8 cellular contexts compared by ENCODE assay signal in genomic region chr18:22710628-22711380, GRCh38.
DNase-seq lines count a peak whose midpoint lies in the region; FAIRE-seq and TF ChIP-seq lines count a peak whose summit lies in the region.

No MANE protein-coding gene starts in this region.

- FAIRE-seq in bronchial epithelial cell (lab: Jason Lieb, UNC): no peak

- peak overlapping the region; percentile 85 for H3K9ac ChIP-seq in smooth muscle cell (ENCODE audit: low read depth)

- H3K9me3 ChIP-seq in smooth muscle cell (replicated peaks; ENCODE audit: low read depth): no peaks in the 10 kb centered on the region

- DNase-seq in HFF-Myc (ENCODE audit: extremely low read depth, low read depth) (no peak), bronchial epithelial cell (ENCODE audit: low read depth) (peak; percentile 72), kidney glomerular epithelial cell (lab: John Stamatoyannopoulos, UW) (peak; percentile 70), smooth muscle cell (lab: John Stamatoyannopoulos, UW; ENCODE audit: unreplicated experiment) (peak; percentile 7), NCI-H2029 treated with DMSO at 0.1 percent for 48 hours (lab: John Stamatoyannopoulos, UW) (no peak), NCI-H1048 (lab: John Stamatoyannopoulos, UW) (no peak)
- DNase-seq in stimulated activated CD8-positive, alpha-beta memory T cell treated with anti-CD3 and anti-CD28 coated beads, Interleukin-4, amount 100 ng/mL, for 48 hours: no peak
- DNase-seq in stimulated activated CD4-positive, alpha-beta T cell treated with anti-CD3 and anti-CD28 coated beads, Interleukin-2, amount 100 ng/mL, for 24 hours: no peak

- TF ChIP-seq CTCF in HFF-Myc (IDR thresholded peaks at IDR 0.05; ENCODE audit: low read depth, low read length, missing control alignments): no peak
- TF ChIP-seq CTCF in bronchial epithelial cell (IDR thresholded peaks at IDR 0.05; ENCODE audit: insufficient read depth, low read length, severe bottlenecking): no peak
- TF ChIP-seq CTCF in smooth muscle cell (IDR thresholded peaks at IDR 0.05; ENCODE audit: borderline replicate concordance, insufficient read depth, poor library complexity, severe bottlenecking): no peak

- 22% methylated on average over 9 of the region's 9 CpGs for WGBS in smooth muscle cell (ENCODE audit: low lambda C conversion rate)

- H3K4me2 ChIP-seq in smooth muscle cell: peak overlapping the region; percentile 81

- H3F3A ChIP-seq in smooth muscle cell (ENCODE audit: low read depth): no peaks in the 10 kb centered on the region

- H3K4me1 ChIP-seq in smooth muscle cell (ENCODE audit: low read depth): peaks cover 23% of the 10 kb centered on the region

- no peaks in the 10 kb centered on the region for H3K27me3 ChIP-seq in bronchial epithelial cell (ENCODE audit: control insufficient read depth, insufficient read depth, low read length)
- no peaks in the 10 kb centered on the region for H3K27me3 ChIP-seq in smooth muscle cell (ENCODE audit: low read depth)

- H3K27ac ChIP-seq in smooth muscle cell (ENCODE audit: low read depth): peak overlapping the region; percentile 88

- no peaks in the 10 kb centered on the region for H4K20me1 ChIP-seq in smooth muscle cell (ENCODE audit: low read depth)

- H3K36me3 ChIP-seq in bronchial epithelial cell (ENCODE audit: control insufficient read depth, insufficient read depth, low read length) (peaks cover 1% of the 10 kb centered on the region), smooth muscle cell (ENCODE audit: low read depth) (no peaks in the 10 kb centered on the region)

- no peaks in the 10 kb centered on the region for H3K79me2 ChIP-seq in smooth muscle cell (ENCODE audit: low read depth)

- peak overlapping the region; percentile 10 for H3K4me3 ChIP-seq in HFF-Myc (replicated peaks; ENCODE audit: low read depth, low read length)
- peak overlapping the region; percentile 30 for H3K4me3 ChIP-seq in bronchial epithelial cell (ENCODE audit: low read depth, low read length)
- H3K4me3 ChIP-seq in smooth muscle cell: peak overlapping the region; percentile 45

- H2AFZ ChIP-seq in smooth muscle cell (ENCODE audit: low read depth): peak overlapping the region; percentile 17

Comparison
In these comparisons a context has a peak if more than half of its experiments do, and no peak if none do; other contexts are left out.
1. DNase-seq: peak in bronchial epithelial cell (single experiment), kidney glomerular epithelial cell (single experiment) and smooth muscle cell (single experiment); none in HFF-Myc (single experiment), NCI-H2029 treated with DMSO at 0.1 percent for 48 hours (single experiment), stimulated activated CD8-positive, alpha-beta memory T cell treated with anti-CD3 and anti-CD28 coated beads, Interleukin-4, amount 100 ng/mL, for 48 hours (single experiment), stimulated activated CD4-positive, alpha-beta T cell treated with anti-CD3 and anti-CD28 coated beads, Interleukin-2, amount 100 ng/mL, for 24 hours (0 of 2) and NCI-H1048 (single experiment).
2. Peak in every context shown above with its lines, with median percentiles within 50 percentile points of each other: H3K4me3 ChIP-seq.